8 cellular contexts compared by ENCODE assay signal in the genomic region with DNA sequence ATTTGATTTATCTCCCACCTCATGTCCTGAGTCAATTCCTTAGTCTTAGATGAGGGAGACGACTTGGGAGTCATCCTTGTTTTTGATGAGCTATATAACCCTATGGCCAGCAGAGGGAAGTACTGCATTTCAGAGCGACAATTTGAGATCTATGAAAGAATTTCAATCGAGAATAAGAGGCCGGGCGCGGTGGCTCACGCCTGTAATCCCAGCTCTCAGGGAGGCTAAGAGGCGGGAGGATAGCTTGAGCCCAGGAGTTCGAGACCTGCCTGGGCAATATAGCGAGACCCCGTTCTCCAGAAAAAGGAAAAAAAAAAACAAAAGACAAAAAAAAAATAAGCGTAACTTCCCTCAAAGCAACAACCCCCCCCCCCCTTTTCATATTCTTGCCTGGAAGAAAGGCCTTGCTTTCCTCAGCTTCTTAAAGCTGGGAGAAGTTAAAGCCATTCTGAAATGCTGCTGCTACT. TPM values are rescaled to one million over a fixed set of nuclear protein-coding genes. Genes with fewer than 3 reads are reported as not detected.
A peak's percentile ranks its signal among the peaks of the same experiment; 100 is the strongest.
DNase-seq lines count a peak whose midpoint lies in the region; TF ChIP-seq lines count a peak whose summit lies in the region.
"Not testable (repeated sequence)": the region's sequence is repeated elsewhere in the genome, so short reads cannot be mapped to it uniquely, and the experiment has no call there.

No MANE protein-coding gene starts in this region.

- H2AFZ ChIP-seq in SK-N-SH (ENCODE audit: low read depth): not testable (repeated sequence)

- TF ChIP-seq RAD21 in SK-N-SH (IDR thresholded peaks at IDR 0.05; ENCODE audit: low read length): peak; percentile 88

- H3F3A ChIP-seq in DOHH2 (ENCODE audit: control insufficient read depth, insufficient read depth); SK-N-SH (replicated peaks; ENCODE audit: insufficient read depth): not testable (repeated sequence)

- TF ChIP-seq EP300 in SK-N-SH (IDR thresholded peaks at IDR 0.05; ENCODE audit: borderline replicate concordance in 1 of 2, low read depth in 1 of 2, low read length in 1 of 2); transverse colon (IDR thresholded peaks at IDR 0.05; ENCODE audit: low read depth): not testable (repeated sequence)

- peaks cover 13% of the 10 kb centered on the region for H3K4me1 Mint-ChIP-seq in nephron

- H3K4me2 ChIP-seq in DOHH2 (ENCODE audit: low read length); SK-N-SH: not testable (repeated sequence)

- in situ Hi-C loops in transverse colon (cut with MboI; ENCODE audit: low pct_ligation_motif_present in 1 of 4, low pct_unique_long_range_greater_than_20kb in 1 of 4, low sequenced_read_pairs in 3 of 4): loop anchor here (5.0 to 10.0 kb wide), 3 partner anchors 50 to 430 kb away; no protein-coding TSS in a partner anchor

- H3K9me3 Mint-ChIP-seq in nephron: not testable (repeated sequence)

- not testable (repeated sequence) for H3K27me3 Mint-ChIP-seq in nephron (ENCODE audit: low read depth)

- H3K27ac Mint-ChIP-seq in nephron: peak overlapping the region in 2 of 3 experiments; percentile 61 to 64

- POLR2A ChIA-PET in SK-N-SH (lab: Yijun Ruan, JAX): interaction anchor here (0.8 to 2.4 kb wide), 4 partner anchors 8 to 53 kb away, joined by 3 to 23 read pairs (median 8); no protein-coding TSS in a partner anchor

- H3K27ac ChIP-seq in DOHH2 (ENCODE audit: low read depth, low read length); SK-N-SH (ENCODE audit: low read depth in 2 of 2, low read length in 1 of 2); cardiac muscle cell; transverse colon: not testable (repeated sequence)

- not testable (repeated sequence) for H3K36me3 ChIP-seq in DOHH2 (ENCODE audit: control insufficient read depth, low read length); SK-N-SH (replicated peaks in 1 of 2; ENCODE audit: control insufficient read depth in 1 of 2, insufficient read depth in 2 of 2, low read length in 1 of 2); cardiac muscle cell; transverse colon

- not testable (repeated sequence) for H3K4me3 ChIP-seq in DOHH2 (ENCODE audit: low read length); SK-N-SH (ENCODE audit: low read depth in 2 of 2, low read length in 1 of 2); cardiac muscle cell; transverse colon

- H3K9me2 ChIP-seq in DOHH2 (replicated peaks; ENCODE audit: control insufficient read depth, low read length); SK-N-SH: not testable (repeated sequence)

- H3K4me1 ChIP-seq in DOHH2 (ENCODE audit: control insufficient read depth, low read length) (peaks cover 16% of the 10 kb centered on the region), transverse colon (peaks cover 5 to 34% (median 16%) of the 10 kb centered on the region in 4 donors)
- not testable (repeated sequence) for H3K4me1 ChIP-seq in SK-N-SH (ENCODE audit: control insufficient read depth in 1 of 2, insufficient read depth in 2 of 2, low read depth in 1 of 2, low read length in 1 of 2); cardiac muscle cell (ENCODE audit: low read depth)

- DNase-seq in HPDE6-E6E7 (ENCODE audit: extremely low spot score) (peak; percentile 66), NCI-H2171 (lab: John Stamatoyannopoulos, UW) (peak; percentile 68), SK-N-SH (peak; percentile 71), astrocyte of the hippocampus (ENCODE audit: low read depth, low spot score) (peak; percentile 82), cardiac muscle cell (ENCODE audit: low read depth in 1 of 2, low spot score in 1 of 2) (peak; percentile 75 to 86), transverse colon (peak; percentile 73)

- H3K36me3 Mint-ChIP-seq in nephron (ENCODE audit: low read depth): peaks cover 10% of the 10 kb centered on the region

- intact Hi-C loops in transverse colon (cut with DNase I; ENCODE audit: low total_unique reads): loop anchor here (5.0 kb wide), 1 partner anchor 52 kb away; no protein-coding TSS in a partner anchor

- CTCF ChIA-PET in SK-N-SH (lab: Yijun Ruan, JAX): interaction anchor here (0.7 to 8.9 kb wide), 42 partner anchors 9 to 770 kb away, joined by 3 to 133 read pairs (median 4); partner anchors contain the start of gene MSH2

- not testable (repeated sequence) for H3K79me2 ChIP-seq in DOHH2 (ENCODE audit: control insufficient read depth, low read length); SK-N-SH (ENCODE audit: insufficient read depth)

- H3K27me3 ChIP-seq in DOHH2 (ENCODE audit: control insufficient read depth, low read length); SK-N-SH (ENCODE audit: insufficient read depth); cardiac muscle cell; transverse colon: not testable (repeated sequence)

- peak; percentile 58 for TF ChIP-seq CTCF in DOHH2 (IDR thresholded peaks at IDR 0.05; ENCODE audit: low read depth, low read length, poor library complexity, severe bottlenecking)
- TF ChIP-seq CTCF in SK-N-SH (IDR thresholded peaks at IDR 0.05): peak; percentile 94
- peak; percentile 64 for TF ChIP-seq CTCF in cardiac muscle cell (IDR thresholded peaks at IDR 0.05; ENCODE audit: low read depth, low read length)
- TF ChIP-seq CTCF in nephron (IDR thresholded peaks at IDR 0.05; ENCODE audit: unreplicated experiment in 3 of 3): peak; percentile 54 to 65 (median 55)
- TF ChIP-seq CTCF in transverse colon (IDR thresholded peaks at IDR 0.05): peak; percentile 60 to 84 (median 64)

- not testable (repeated sequence) for H3K9me3 ChIP-seq in DOHH2 (ENCODE audit: control insufficient read depth, insufficient read depth, low read length); SK-N-SH; cardiac muscle cell (ENCODE audit: low read depth); transverse colon

- 47% methylated on average over 12 of the region's 12 CpGs for WGBS in SK-N-SH (ENCODE audit: low lambda C conversion rate)
- WGBS in transverse colon (ENCODE audit: low coverage in 1 of 2), 2 donors: 24 to 83% methylated on average over 1 to 12 of the region's 12 CpGs

- not testable (repeated sequence) for H3K9ac ChIP-seq in SK-N-SH

- not testable (repeated sequence) for TF ChIP-seq POLR2A in transverse colon (IDR thresholded peaks at IDR 0.05)

- H4K20me1 ChIP-seq in DOHH2 (ENCODE audit: control insufficient read depth, insufficient read depth, low read depth, low read length); SK-N-SH (ENCODE audit: insufficient read depth): not testable (repeated sequence)

- not testable (repeated sequence) for H3K4me3 Mint-ChIP-seq in nephron

TF ChIP-seq in SK-N-SH, 30 proteins besides CTCF, POLR2A, EP300 and RAD21:
- peak; percentile 81 for TF ChIP-seq SMC3 (IDR thresholded peaks at IDR 0.05; ENCODE audit: low read depth, low read length)

RNA-seq across cellular contexts. Expression of gene EPCAM, which starts 33.9 kb away (rescaled TPM):
- polyA plus RNA-seq in SK-N-SH (2012; rRNA removed): 0.43 and 0.54 TPM in 2 replicates
- polyA plus RNA-seq in SK-N-SH (2012; cell fraction: cytosol; rRNA removed): 0.49 and 0.80 TPM in 2 replicates
- polyA plus RNA-seq in SK-N-SH (2012; cell fraction: nucleus; rRNA removed): 1.1 and 1.3 TPM in 2 replicates
- total RNA-seq in cardiac muscle cell: 3.9 and 4.1 TPM in 2 replicates
- 3.6 and 7.8 TPM in 2 replicates for polyA plus RNA-seq in cardiac muscle cell
- 100 to 1,000 TPM; 238 to 988 (median 646) TPM for total RNA-seq in transverse colon

Comparison
In these comparisons a context has a peak if more than half of its experiments do, and no peak if none do; other contexts are left out.
1. RNA of gene EPCAM, which starts 33.9 kb away (total RNA-seq): 238 to 988 TPM in transverse colon; 3.9 to 4.1 TPM in cardiac muscle cell; every median in the first group is over 10 times any median in the second.
2. Peak in every context shown above with its lines, with median percentiles within 50 percentile points of each other: CTCF ChIP-seq and DNase-seq.